9 cellular contexts compared by ENCODE assay signal in genomic region chr19:41563847-41564514, GRCh38. TPM values are rescaled to one million over a fixed set of nuclear protein-coding genes. Genes with fewer than 3 reads are reported as not detected.
A peak's percentile ranks its signal among the peaks of the same experiment; 100 is the strongest.
DNase-seq lines count a peak whose midpoint lies in the region; ATAC-seq and TF ChIP-seq lines count a peak whose summit lies in the region.
"Had no signal": no experiment of that assay in that cellular context is flagged by ENCODE, and none has a peak within 500 bp of the region (broad histone marks: within the 10 kb centered on the region; RNA-seq: fewer than 3 reads in every experiment).

No MANE protein-coding gene starts in this region.

- 72% methylated on average over 19 of the region's 19 CpGs for WGBS in smooth muscle cell (ENCODE audit: low lambda C conversion rate)

- POLR2A ChIA-PET in activated CD4-positive, alpha-beta memory T cell treated with anti-CD3 and anti-CD28 coated beads for 36 hours (lab: Charles Lee): interaction anchor here (0.9 to 2.4 kb wide), 5 partner anchors 10 to 128 kb away, joined by 3 to 17 read pairs (median 5); no protein-coding TSS in a partner anchor

- H3K4me3 ChIP-seq in BLaER1: peak overlapping the region; percentile 65
- H3K4me3 ChIP-seq in iPS-18c (ENCODE audit: insufficient read depth, low read depth, low read length): peak overlapping the region; percentile 31; the same call in 1 of the 2 replicates
- no peak overlapping the region for H3K4me3 ChIP-seq in smooth muscle cell

- CTCF ChIA-PET in activated CD4-positive, alpha-beta memory T cell treated with anti-CD3 and anti-CD28 coated beads for 36 hours (lab: Charles Lee): interaction anchor here (0.7 to 17.6 kb wide), 27 partner anchors 9 to 301 kb away, joined by 3 to 281 read pairs (median 6); partner anchors contain the start of genes CEACAM21 and DMAC2

- H2AFZ ChIP-seq in smooth muscle cell (ENCODE audit: low read depth): no peak overlapping the region

- H4K20me1 ChIP-seq in BLaER1 (peaks cover 57% of the 10 kb centered on the region), smooth muscle cell (ENCODE audit: low read depth) (no peaks in the 10 kb centered on the region)

- H3K4me1 ChIP-seq in BLaER1 (peaks cover 73% of the 10 kb centered on the region), smooth muscle cell (ENCODE audit: low read depth) (no peaks in the 10 kb centered on the region)

- no peaks in the 10 kb centered on the region for H3K9me3 Mint-ChIP-seq in activated CD4-positive, alpha-beta memory T cell treated with anti-CD3 and anti-CD28 coated beads for 36 hours

- H3K4me3 Mint-ChIP-seq in activated CD4-positive, alpha-beta memory T cell treated with anti-CD3 and anti-CD28 coated beads for 36 hours: peak overlapping the region; percentile 62

- H3K36me3 ChIP-seq in BLaER1 (peaks cover 30% of the 10 kb centered on the region), smooth muscle cell (ENCODE audit: low read depth) (no peaks in the 10 kb centered on the region)

- peak; percentile 26 for ATAC-seq in HG02870 (IDR thresholded peaks at IDR 0.05; ENCODE audit: unreplicated experiment)
- no peak for ATAC-seq in GM21737 (IDR thresholded peaks at IDR 0.05; ENCODE audit: unreplicated experiment)

- intact Hi-C loops in activated CD4-positive, alpha-beta memory T cell treated with anti-CD3 and anti-CD28 coated beads for 36 hours (cut with micrococcal nuclease): loop anchor here (1.0 to 2.0 kb wide), 3 partner anchors 9 to 31 kb away; no protein-coding TSS in a partner anchor

- peak overlapping the region; percentile 38 for H3K27ac Mint-ChIP-seq in activated CD4-positive, alpha-beta memory T cell treated with anti-CD3 and anti-CD28 coated beads for 36 hours

- H3K9ac ChIP-seq in BLaER1 (peak overlapping the region; percentile 53), smooth muscle cell (ENCODE audit: low read depth) (no peak overlapping the region)

- no peak overlapping the region for H3K27ac ChIP-seq in BLaER1
- no peak overlapping the region for H3K27ac ChIP-seq in smooth muscle cell (ENCODE audit: low read depth)

- peaks cover 19% of the 10 kb centered on the region for H3K36me3 Mint-ChIP-seq in activated CD4-positive, alpha-beta memory T cell treated with anti-CD3 and anti-CD28 coated beads for 36 hours

- no peak for TF ChIP-seq CTCF in smooth muscle cell (IDR thresholded peaks at IDR 0.05; ENCODE audit: borderline replicate concordance, insufficient read depth, poor library complexity, severe bottlenecking)

- H3F3A ChIP-seq in smooth muscle cell (ENCODE audit: low read depth): no peaks in the 10 kb centered on the region

- no peaks in the 10 kb centered on the region for H3K79me2 ChIP-seq in smooth muscle cell (ENCODE audit: low read depth)

- H3K27me3 ChIP-seq in BLaER1 (no peaks in the 10 kb centered on the region), smooth muscle cell (ENCODE audit: low read depth) (peaks cover 22% of the 10 kb centered on the region)

- H3K4me2 ChIP-seq in BLaER1 (peak overlapping the region; percentile 87), smooth muscle cell (no peak overlapping the region)

- H3K9me3 ChIP-seq in BLaER1: 0 out of 2 replicates have a peak, but pooled peaks cover 3% of the 10 kb centered on the region
- H3K9me3 ChIP-seq in iPS-18c (ENCODE audit: control insufficient read depth, insufficient read depth, low read length): no peaks in the 10 kb centered on the region
- peaks cover 3% of the 10 kb centered on the region for H3K9me3 ChIP-seq in smooth muscle cell (replicated peaks; ENCODE audit: low read depth)

- H3K27me3 Mint-ChIP-seq in activated CD4-positive, alpha-beta memory T cell treated with anti-CD3 and anti-CD28 coated beads for 36 hours: no peaks in the 10 kb centered on the region

- H3K4me1 Mint-ChIP-seq in activated CD4-positive, alpha-beta memory T cell treated with anti-CD3 and anti-CD28 coated beads for 36 hours (ENCODE audit: low read depth): peaks cover 72% of the 10 kb centered on the region

- DNase-seq in activated CD4-positive, alpha-beta memory T cell treated with anti-CD3 and anti-CD28 coated beads for 36 hours: peak; percentile 74
- DNase-seq in NCI-H128 (lab: John Stamatoyannopoulos, UW; ENCODE audit: unreplicated experiment): no peak
- DNase-seq in smooth muscle cell (lab: John Stamatoyannopoulos, UW; ENCODE audit: unreplicated experiment): no peak
- no peak for DNase-seq in NK-92 (lab: John Stamatoyannopoulos, UW; ENCODE audit: unreplicated experiment)
- DNase-seq: hippocampal formation had no signal

RNA-seq across cellular contexts. Expression of gene CEACAM21, which starts 12.0 kb away (rescaled TPM):
- 10 to 100 TPM; 40.8 to 40.9 TPM for total RNA-seq in activated CD4-positive, alpha-beta memory T cell treated with anti-CD3 and anti-CD28 coated beads for 36 hours
- not detected in 2 replicates for total RNA-seq in smooth muscle cell
- polyA plus RNA-seq in smooth muscle cell: not detected in 2 replicates

Comparison
In these comparisons a context has a peak if more than half of its experiments do, and no peak if none do; other contexts are left out.
1. RNA of gene CEACAM21, which starts 12.0 kb away (total RNA-seq): 40.8 to 40.9 TPM in activated CD4-positive, alpha-beta memory T cell treated with anti-CD3 and anti-CD28 coated beads for 36 hours; not detected in smooth muscle cell; every median in the first group is over 10 times any median in the second.